In the genomic region with DNA sequence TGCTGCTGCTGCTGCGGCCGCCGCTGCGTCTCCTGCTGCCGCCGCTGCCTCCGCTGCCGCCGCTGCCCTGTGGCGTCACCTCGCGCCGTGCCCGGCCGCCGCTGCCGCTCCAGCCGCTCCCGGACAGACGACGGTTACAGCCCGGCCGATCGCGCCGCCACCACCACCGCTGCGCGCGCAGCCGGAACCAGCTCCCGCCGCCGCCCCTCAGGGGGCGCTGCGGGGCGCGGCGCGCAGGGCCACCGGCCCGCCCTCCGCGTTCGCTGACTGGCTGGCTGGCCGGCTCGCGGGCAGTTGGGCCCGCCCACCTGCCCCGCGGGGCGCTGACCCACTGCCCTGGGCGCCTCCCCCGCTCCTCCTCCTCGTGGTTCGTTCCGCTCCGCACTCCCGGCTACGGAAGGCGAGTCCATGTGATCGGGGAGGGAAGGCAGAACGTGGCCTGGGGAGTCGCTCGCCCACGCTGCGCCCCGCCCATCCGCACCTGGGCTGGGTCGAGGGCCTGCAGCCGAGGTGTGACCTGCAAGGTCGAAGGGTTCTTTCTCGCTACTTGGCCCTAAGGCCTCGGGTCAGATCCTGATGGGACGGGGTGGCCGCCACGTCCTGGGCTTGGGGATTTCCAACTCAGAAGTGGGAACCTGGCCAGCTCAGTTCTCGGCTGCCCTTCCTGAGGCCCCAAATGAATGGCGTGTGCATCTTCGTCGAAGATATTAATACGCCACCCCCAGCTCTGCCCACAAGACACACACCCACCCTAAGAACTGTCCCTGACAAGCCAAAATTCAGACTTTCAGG, we compare ENCODE assay signal across 1 cellular context.
TF ChIP-seq lines count a peak whose summit lies in the region.

A gene (minus strand): TSS at position 185 of the 792 bp plus-strand sequence. CDS start 19,303 bp downstream, outside the sequence.

TF ChIP-seq in HepG2, 621 proteins besides CTCF, POLR2A, EP300 and RAD21 (continued from another document and continues in another):
- peak; percentile 99 for TF ChIP-seq NFKB2 (CRISPR knock-in tag; IDR thresholded peaks at IDR 0.05; ENCODE audit: borderline replicate concordance)
- no peak for TF ChIP-seq ZNF33A (CRISPR knock-in tag; IDR thresholded peaks at IDR 0.05; ENCODE audit: borderline replicate concordance)
- peak; percentile 97 for TF ChIP-seq ZNF782 (CRISPR knock-in tag; IDR thresholded peaks at IDR 0.05; ENCODE audit: borderline replicate concordance)
- TF ChIP-seq MATR3 (CRISPR knock-in tag; IDR thresholded peaks at IDR 0.05): no peak
- peak; percentile 53; the same call in 1 of the 2 replicates for TF ChIP-seq PHF20 (CRISPR knock-in tag; IDR thresholded peaks at IDR 0.05)
- TF ChIP-seq EZH2 (conservative IDR thresholded peaks at IDR 0.05; ENCODE audit: low read depth, low read length): no peak
- TF ChIP-seq SATB2 (CRISPR knock-in tag; IDR thresholded peaks at IDR 0.05): peak; percentile 94; the same call in 1 of the 2 replicates
- TF ChIP-seq NCOA1 (CRISPR knock-in tag; IDR thresholded peaks at IDR 0.05): 0 out of 2 replicates have a peak, but pooled peaks have one; percentile 44
- TF ChIP-seq, protein P1, sequence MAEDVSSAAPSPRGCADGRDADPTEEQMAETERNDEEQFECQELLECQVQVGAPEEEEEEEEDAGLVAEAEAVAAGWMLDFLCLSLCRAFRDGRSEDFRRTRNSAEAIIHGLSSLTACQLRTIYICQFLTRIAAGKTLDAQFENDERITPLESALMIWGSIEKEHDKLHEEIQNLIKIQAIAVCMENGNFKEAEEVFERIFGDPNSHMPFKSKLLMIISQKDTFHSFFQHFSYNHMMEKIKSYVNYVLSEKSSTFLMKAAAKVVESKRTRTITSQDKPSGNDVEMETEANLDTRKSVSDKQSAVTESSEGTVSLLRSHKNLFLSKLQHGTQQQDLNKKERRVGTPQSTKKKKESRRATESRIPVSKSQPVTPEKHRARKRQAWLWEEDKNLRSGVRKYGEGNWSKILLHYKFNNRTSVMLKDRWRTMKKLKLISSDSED (CRISPR knock-in tag; IDR thresholded peaks at IDR 0.05): no peak
- TF ChIP-seq NFE2L2 (IDR thresholded peaks at IDR 0.05; ENCODE audit: low read length): no peak
- TF ChIP-seq ZMYM3 (CRISPR knock-in tag; IDR thresholded peaks at IDR 0.05): peak; percentile 33; the same call in 1 of the 2 replicates
- peak; percentile 98 for TF ChIP-seq ZNF256 (CRISPR knock-in tag; conservative IDR thresholded peaks at IDR 0.05)
- peak; percentile 29; the same call in 1 of the 2 replicates for TF ChIP-seq TBX3 (IDR thresholded peaks at IDR 0.05; ENCODE audit: borderline replicate concordance)
- peak; percentile 68 for TF ChIP-seq BCL6 (CRISPR knock-in tag; IDR thresholded peaks at IDR 0.05)
- no peak for TF ChIP-seq YY1 (IDR thresholded peaks at IDR 0.05; ENCODE audit: insufficient read depth, insufficient replicate concordance, low read depth, low read length)
- peak; percentile 80 for TF ChIP-seq ZNF317 (CRISPR knock-in tag; IDR thresholded peaks at IDR 0.05)
- TF ChIP-seq ZNF557 (CRISPR knock-in tag; IDR thresholded peaks at IDR 0.05): peak; percentile 97
- peak; percentile 99 for TF ChIP-seq CCDC6 (CRISPR knock-in tag; IDR thresholded peaks at IDR 0.05)
- peak; percentile 84 for TF ChIP-seq PITX1 (CRISPR knock-in tag; IDR thresholded peaks at IDR 0.05)
- TF ChIP-seq, protein P2, sequence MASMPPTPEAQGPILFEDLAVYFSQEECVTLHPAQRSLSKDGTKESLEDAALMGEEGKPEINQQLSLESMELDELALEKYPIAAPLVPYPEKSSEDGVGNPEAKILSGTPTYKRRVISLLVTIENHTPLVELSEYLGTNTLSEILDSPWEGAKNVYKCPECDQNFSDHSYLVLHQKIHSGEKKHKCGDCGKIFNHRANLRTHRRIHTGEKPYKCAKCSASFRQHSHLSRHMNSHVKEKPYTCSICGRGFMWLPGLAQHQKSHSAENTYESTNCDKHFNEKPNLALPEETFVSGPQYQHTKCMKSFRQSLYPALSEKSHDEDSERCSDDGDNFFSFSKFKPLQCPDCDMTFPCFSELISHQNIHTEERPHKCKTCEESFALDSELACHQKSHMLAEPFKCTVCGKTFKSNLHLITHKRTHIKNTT (CRISPR knock-in tag; IDR thresholded peaks at IDR 0.05): no peak
- peak; percentile 94 for TF ChIP-seq JARID2 (CRISPR knock-in tag; IDR thresholded peaks at IDR 0.05; ENCODE audit: insufficient replicate concordance)
- peak; percentile 98 for TF ChIP-seq ZNF225 (CRISPR knock-in tag; IDR thresholded peaks at IDR 0.05)
- TF ChIP-seq, protein P3, sequence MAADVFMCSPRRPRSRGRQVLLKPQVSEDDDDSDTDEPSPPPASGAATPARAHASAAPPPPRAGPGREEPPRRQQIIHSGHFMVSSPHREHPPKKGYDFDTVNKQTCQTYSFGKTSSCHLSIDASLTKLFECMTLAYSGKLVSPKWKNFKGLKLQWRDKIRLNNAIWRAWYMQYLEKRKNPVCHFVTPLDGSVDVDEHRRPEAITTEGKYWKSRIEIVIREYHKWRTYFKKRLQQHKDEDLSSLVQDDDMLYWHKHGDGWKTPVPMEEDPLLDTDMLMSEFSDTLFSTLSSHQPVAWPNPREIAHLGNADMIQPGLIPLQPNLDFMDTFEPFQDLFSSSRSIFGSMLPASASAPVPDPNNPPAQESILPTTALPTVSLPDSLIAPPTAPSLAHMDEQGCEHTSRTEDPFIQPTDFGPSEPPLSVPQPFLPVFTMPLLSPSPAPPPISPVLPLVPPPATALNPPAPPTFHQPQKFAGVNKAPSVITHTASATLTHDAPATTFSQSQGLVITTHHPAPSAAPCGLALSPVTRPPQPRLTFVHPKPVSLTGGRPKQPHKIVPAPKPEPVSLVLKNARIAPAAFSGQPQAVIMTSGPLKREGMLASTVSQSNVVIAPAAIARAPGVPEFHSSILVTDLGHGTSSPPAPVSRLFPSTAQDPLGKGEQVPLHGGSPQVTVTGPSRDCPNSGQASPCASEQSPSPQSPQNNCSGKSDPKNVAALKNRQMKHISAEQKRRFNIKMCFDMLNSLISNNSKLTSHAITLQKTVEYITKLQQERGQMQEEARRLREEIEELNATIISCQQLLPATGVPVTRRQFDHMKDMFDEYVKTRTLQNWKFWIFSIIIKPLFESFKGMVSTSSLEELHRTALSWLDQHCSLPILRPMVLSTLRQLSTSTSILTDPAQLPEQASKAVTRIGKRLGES (CRISPR knock-in tag; IDR thresholded peaks at IDR 0.05; ENCODE audit: borderline replicate concordance): peak; percentile 65; the same call in 1 of the 2 replicates
- TF ChIP-seq, protein P4, sequence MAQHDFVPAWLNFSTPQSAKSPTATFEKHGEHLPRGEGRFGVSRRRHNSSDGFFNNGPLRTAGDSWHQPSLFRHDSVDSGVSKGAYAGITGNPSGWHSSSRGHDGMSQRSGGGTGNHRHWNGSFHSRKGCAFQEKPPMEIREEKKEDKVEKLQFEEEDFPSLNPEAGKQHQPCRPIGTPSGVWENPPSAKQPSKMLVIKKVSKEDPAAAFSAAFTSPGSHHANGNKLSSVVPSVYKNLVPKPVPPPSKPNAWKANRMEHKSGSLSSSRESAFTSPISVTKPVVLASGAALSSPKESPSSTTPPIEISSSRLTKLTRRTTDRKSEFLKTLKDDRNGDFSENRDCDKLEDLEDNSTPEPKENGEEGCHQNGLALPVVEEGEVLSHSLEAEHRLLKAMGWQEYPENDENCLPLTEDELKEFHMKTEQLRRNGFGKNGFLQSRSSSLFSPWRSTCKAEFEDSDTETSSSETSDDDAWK (CRISPR knock-in tag; IDR thresholded peaks at IDR 0.05): no peak
- TF ChIP-seq ZNF629 (CRISPR knock-in tag; conservative IDR thresholded peaks at IDR 0.05): no peak; the same call in 1 of the 2 replicates
- TF ChIP-seq TCF7 (IDR thresholded peaks at IDR 0.05; ENCODE audit: low read depth): no peak
- TF ChIP-seq ZSCAN20 (CRISPR knock-in tag; IDR thresholded peaks at IDR 0.05; ENCODE audit: borderline replicate concordance): no peak
- TF ChIP-seq, protein P5, sequence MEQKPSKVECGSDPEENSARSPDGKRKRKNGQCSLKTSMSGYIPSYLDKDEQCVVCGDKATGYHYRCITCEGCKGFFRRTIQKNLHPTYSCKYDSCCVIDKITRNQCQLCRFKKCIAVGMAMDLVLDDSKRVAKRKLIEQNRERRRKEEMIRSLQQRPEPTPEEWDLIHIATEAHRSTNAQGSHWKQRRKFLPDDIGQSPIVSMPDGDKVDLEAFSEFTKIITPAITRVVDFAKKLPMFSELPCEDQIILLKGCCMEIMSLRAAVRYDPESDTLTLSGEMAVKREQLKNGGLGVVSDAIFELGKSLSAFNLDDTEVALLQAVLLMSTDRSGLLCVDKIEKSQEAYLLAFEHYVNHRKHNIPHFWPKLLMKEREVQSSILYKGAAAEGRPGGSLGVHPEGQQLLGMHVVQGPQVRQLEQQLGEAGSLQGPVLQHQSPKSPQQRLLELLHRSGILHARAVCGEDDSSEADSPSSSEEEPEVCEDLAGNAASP (CRISPR knock-in tag; IDR thresholded peaks at IDR 0.05; ENCODE audit: borderline replicate concordance): peak; percentile 73; the same call in 1 of the 2 replicates
- TF ChIP-seq ZSCAN30 (CRISPR knock-in tag; IDR thresholded peaks at IDR 0.05): no peak
- peak; percentile 94 for TF ChIP-seq ZNF138 (CRISPR knock-in tag; IDR thresholded peaks at IDR 0.05; ENCODE audit: low read depth)
- 0 out of 2 replicates have a peak, but pooled peaks have one; percentile 63 for TF ChIP-seq ZNF572 (CRISPR knock-in tag; IDR thresholded peaks at IDR 0.05)
- TF ChIP-seq SPEN (CRISPR knock-in tag; IDR thresholded peaks at IDR 0.05; ENCODE audit: low read depth): peak; percentile 95
- TF ChIP-seq BORCS8-MEF2B (CRISPR knock-in tag; IDR thresholded peaks at IDR 0.05): peak; percentile 99
- TF ChIP-seq, protein P6, sequence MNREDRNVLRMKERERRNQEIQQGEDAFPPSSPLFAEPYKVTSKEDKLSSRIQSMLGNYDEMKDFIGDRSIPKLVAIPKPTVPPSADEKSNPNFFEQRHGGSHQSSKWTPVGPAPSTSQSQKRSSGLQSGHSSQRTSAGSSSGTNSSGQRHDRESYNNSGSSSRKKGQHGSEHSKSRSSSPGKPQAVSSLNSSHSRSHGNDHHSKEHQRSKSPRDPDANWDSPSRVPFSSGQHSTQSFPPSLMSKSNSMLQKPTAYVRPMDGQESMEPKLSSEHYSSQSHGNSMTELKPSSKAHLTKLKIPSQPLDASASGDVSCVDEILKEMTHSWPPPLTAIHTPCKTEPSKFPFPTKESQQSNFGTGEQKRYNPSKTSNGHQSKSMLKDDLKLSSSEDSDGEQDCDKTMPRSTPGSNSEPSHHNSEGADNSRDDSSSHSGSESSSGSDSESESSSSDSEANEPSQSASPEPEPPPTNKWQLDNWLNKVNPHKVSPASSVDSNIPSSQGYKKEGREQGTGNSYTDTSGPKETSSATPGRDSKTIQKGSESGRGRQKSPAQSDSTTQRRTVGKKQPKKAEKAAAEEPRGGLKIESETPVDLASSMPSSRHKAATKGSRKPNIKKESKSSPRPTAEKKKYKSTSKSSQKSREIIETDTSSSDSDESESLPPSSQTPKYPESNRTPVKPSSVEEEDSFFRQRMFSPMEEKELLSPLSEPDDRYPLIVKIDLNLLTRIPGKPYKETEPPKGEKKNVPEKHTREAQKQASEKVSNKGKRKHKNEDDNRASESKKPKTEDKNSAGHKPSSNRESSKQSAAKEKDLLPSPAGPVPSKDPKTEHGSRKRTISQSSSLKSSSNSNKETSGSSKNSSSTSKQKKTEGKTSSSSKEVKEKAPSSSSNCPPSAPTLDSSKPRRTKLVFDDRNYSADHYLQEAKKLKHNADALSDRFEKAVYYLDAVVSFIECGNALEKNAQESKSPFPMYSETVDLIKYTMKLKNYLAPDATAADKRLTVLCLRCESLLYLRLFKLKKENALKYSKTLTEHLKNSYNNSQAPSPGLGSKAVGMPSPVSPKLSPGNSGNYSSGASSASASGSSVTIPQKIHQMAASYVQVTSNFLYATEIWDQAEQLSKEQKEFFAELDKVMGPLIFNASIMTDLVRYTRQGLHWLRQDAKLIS (CRISPR knock-in tag; IDR thresholded peaks at IDR 0.05): peak; percentile 75; the same call in 1 of the 2 replicates
- TF ChIP-seq SRSF9 (IDR thresholded peaks at IDR 0.05; ENCODE audit: borderline replicate concordance, insufficient read depth, low read depth, low read length, poor library complexity, severe bottlenecking): no peak
- TF ChIP-seq, protein P7, sequence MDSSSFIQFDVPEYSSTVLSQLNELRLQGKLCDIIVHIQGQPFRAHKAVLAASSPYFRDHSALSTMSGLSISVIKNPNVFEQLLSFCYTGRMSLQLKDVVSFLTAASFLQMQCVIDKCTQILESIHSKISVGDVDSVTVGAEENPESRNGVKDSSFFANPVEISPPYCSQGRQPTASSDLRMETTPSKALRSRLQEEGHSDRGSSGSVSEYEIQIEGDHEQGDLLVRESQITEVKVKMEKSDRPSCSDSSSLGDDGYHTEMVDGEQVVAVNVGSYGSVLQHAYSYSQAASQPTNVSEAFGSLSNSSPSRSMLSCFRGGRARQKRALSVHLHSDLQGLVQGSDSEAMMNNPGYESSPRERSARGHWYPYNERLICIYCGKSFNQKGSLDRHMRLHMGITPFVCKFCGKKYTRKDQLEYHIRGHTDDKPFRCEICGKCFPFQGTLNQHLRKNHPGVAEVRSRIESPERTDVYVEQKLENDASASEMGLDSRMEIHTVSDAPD (CRISPR knock-in tag; IDR thresholded peaks at IDR 0.05): peak; percentile 66
- TF ChIP-seq, protein P8, sequence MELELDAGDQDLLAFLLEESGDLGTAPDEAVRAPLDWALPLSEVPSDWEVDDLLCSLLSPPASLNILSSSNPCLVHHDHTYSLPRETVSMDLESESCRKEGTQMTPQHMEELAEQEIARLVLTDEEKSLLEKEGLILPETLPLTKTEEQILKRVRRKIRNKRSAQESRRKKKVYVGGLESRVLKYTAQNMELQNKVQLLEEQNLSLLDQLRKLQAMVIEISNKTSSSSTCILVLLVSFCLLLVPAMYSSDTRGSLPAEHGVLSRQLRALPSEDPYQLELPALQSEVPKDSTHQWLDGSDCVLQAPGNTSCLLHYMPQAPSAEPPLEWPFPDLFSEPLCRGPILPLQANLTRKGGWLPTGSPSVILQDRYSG (CRISPR knock-in tag; IDR thresholded peaks at IDR 0.05): peak; percentile 74; the same call in 1 of the 2 replicates
- TF ChIP-seq, protein P9, sequence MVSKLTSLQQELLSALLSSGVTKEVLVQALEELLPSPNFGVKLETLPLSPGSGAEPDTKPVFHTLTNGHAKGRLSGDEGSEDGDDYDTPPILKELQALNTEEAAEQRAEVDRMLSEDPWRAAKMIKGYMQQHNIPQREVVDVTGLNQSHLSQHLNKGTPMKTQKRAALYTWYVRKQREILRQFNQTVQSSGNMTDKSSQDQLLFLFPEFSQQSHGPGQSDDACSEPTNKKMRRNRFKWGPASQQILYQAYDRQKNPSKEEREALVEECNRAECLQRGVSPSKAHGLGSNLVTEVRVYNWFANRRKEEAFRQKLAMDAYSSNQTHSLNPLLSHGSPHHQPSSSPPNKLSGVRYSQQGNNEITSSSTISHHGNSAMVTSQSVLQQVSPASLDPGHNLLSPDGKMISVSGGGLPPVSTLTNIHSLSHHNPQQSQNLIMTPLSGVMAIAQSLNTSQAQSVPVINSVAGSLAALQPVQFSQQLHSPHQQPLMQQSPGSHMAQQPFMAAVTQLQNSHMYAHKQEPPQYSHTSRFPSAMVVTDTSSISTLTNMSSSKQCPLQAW (CRISPR knock-in tag; IDR thresholded peaks at IDR 0.05): peak; percentile 78
- peak; percentile 38; the same call in 1 of the 2 replicates for TF ChIP-seq NFE2 (CRISPR knock-in tag; IDR thresholded peaks at IDR 0.05)
- TF ChIP-seq POGZ (CRISPR knock-in tag; IDR thresholded peaks at IDR 0.05): peak; percentile 88
- peak; percentile 100 for TF ChIP-seq IKZF4 (CRISPR knock-in tag; IDR thresholded peaks at IDR 0.05; ENCODE audit: borderline replicate concordance, low read depth, not compliant biosample characterization)
- TF ChIP-seq LCORL (IDR thresholded peaks at IDR 0.05): no peak
- TF ChIP-seq LCORL (CRISPR knock-in tag; IDR thresholded peaks at IDR 0.05): peak; percentile 80
- no peak for TF ChIP-seq ARNT (IDR thresholded peaks at IDR 0.05)
- TF ChIP-seq HDAC6 (IDR thresholded peaks at IDR 0.05; ENCODE audit: low read depth, low read length): no peak
